ENCODE assay signal across 23 cellular contexts in the genomic region with DNA sequence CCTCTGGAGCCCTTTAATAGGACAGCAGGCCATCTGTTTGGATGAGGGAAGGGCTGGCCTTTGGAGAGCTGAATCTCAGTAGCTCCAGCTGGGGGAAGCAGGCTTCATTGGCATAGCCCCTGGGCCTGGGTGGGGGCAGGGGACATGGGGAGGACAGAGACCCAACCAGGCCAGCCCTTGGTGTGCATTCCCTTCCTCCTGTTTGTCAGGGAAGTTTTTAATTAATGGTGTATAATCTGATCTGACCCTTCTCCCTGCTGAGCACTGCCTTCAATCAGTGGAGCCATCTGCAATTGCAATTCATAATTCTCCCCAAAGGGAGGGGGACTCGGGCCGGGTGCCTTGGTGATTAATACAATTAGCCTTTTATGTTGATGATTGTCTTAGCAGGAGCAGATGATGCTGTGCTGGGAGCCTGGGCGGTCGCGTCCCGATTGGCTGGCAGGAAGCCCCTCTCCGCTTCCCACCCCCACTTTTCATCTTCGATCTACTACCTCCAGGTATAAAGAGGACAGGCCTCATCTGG. TPM values are rescaled to one million over a fixed set of nuclear protein-coding genes. Genes with fewer than 3 reads are reported as not detected.
A peak's percentile ranks its signal among the peaks of the same experiment; 100 is the strongest.
DNase-seq lines count a peak whose midpoint lies in the region; ATAC-seq, FAIRE-seq and TF ChIP-seq lines count a peak whose summit lies in the region.
"Had no signal": no experiment of that assay in that cellular context is flagged by ENCODE, and none has a peak within 500 bp of the region (broad histone marks: within the 10 kb centered on the region; RNA-seq: fewer than 3 reads in every experiment).

No MANE protein-coding gene starts in this region.

- FAIRE-seq in kidney (lab: Jason Lieb, UNC): no peak
- FAIRE-seq in GM12892 (lab: Jason Lieb, UNC): no peak

- no peak overlapping the region for H3K4me3 Mint-ChIP-seq in stimulated activated effector memory CD8-positive, alpha-beta T cell treated with anti-CD3 and anti-CD28 coated beads, Interleukin-12 subunit alpha, Interleukin-12 subunit beta, amount 100 ng/mL, for 72 hours
- no peak overlapping the region for H3K4me3 Mint-ChIP-seq in progenitor cell of endocrine pancreas (ENCODE audit: low read depth)
- H3K4me3 Mint-ChIP-seq: activated CD4-positive, alpha-beta memory T cell treated with anti-CD3 and anti-CD28 coated beads for 36 hours; activated T-cell treated with anti-CD3 and anti-CD28 coated beads, Interleukin-2, amount 50 U/mL, for 4 hours had no signal

- intact Hi-C loops in kidney (cut with DNase I): no loop called here

- no peaks in the 10 kb centered on the region for H3K4me1 Mint-ChIP-seq in stimulated activated effector memory CD8-positive, alpha-beta T cell treated with anti-CD3 and anti-CD28 coated beads, Interleukin-12 subunit alpha, Interleukin-12 subunit beta, amount 100 ng/mL, for 72 hours
- peaks cover 28% of the 10 kb centered on the region for H3K4me1 Mint-ChIP-seq in progenitor cell of endocrine pancreas (ENCODE audit: low read depth)

- peaks cover 6% of the 10 kb centered on the region for H3K36me3 Mint-ChIP-seq in stimulated activated effector memory CD8-positive, alpha-beta T cell treated with anti-CD3 and anti-CD28 coated beads, Interleukin-12 subunit alpha, Interleukin-12 subunit beta, amount 100 ng/mL, for 72 hours
- no peaks in the 10 kb centered on the region for H3K36me3 Mint-ChIP-seq in progenitor cell of endocrine pancreas (ENCODE audit: insufficient read depth)
- H3K36me3 Mint-ChIP-seq: activated CD4-positive, alpha-beta memory T cell treated with anti-CD3 and anti-CD28 coated beads for 36 hours had no signal

- H3K9ac ChIP-seq in kidney (ENCODE audit: low read length in 2 of 2): no peak overlapping the region

- no peaks in the 10 kb centered on the region for H3K36me3 ChIP-seq in kidney (ENCODE audit: control insufficient read depth in 1 of 2, insufficient read depth in 2 of 2, low read length in 2 of 2)
- H3K36me3 ChIP-seq: spleen, transverse colon had no signal

- no peak overlapping the region for H3K4me3 ChIP-seq in kidney (ENCODE audit: low read length in 2 of 2)
- H3K4me3 ChIP-seq: spleen, transverse colon had no signal

- peak overlapping the region; percentile 90 for H3K27ac ChIP-seq in angular gyrus (ENCODE audit: low read depth, low read length)
- H3K27ac ChIP-seq in kidney (ENCODE audit: low read depth in 2 of 2, low read length in 2 of 2): peak overlapping the region; percentile 41 to 43
- H3K27ac ChIP-seq: 22Rv1, spleen, transverse colon, VCaP had no signal

- no peak for TF ChIP-seq POLR2A in GM12892 (IDR thresholded peaks at IDR 0.05; ENCODE audit: low read depth, low read length)

- H3K27me3 Mint-ChIP-seq in progenitor cell of endocrine pancreas: peaks cover 7% of the 10 kb centered on the region
- H3K27me3 Mint-ChIP-seq: activated CD4-positive, alpha-beta memory T cell treated with anti-CD3 and anti-CD28 coated beads for 36 hours had no signal

- ATAC-seq in stimulated activated effector memory CD8-positive, alpha-beta T cell treated with anti-CD3 and anti-CD28 coated beads, Interleukin-12 subunit alpha, Interleukin-12 subunit beta, amount 100 ng/mL, for 72 hours: no peak
- no peak for ATAC-seq in GM19452 (IDR thresholded peaks at IDR 0.05; ENCODE audit: unreplicated experiment)
- ATAC-seq: activated T-cell treated with anti-CD3 and anti-CD28 coated beads, Interleukin-2, amount 50 U/mL, for 4 hours; left ventricle myocardium superior had no signal

- TF ChIP-seq CTCF in kidney (IDR thresholded peaks at IDR 0.05; ENCODE audit: borderline replicate concordance, extremely low read depth, insufficient read depth) (no peak), progenitor cell of endocrine pancreas (IDR thresholded peaks at IDR 0.05; ENCODE audit: unreplicated experiment) (no peak)

- peak overlapping the region; percentile 44 for H3K27ac Mint-ChIP-seq in stimulated activated effector memory CD8-positive, alpha-beta T cell treated with anti-CD3 and anti-CD28 coated beads, Interleukin-12 subunit alpha, Interleukin-12 subunit beta, amount 100 ng/mL, for 72 hours
- no peak overlapping the region for H3K27ac Mint-ChIP-seq in progenitor cell of endocrine pancreas
- H3K27ac Mint-ChIP-seq: activated CD4-positive, alpha-beta memory T cell treated with anti-CD3 and anti-CD28 coated beads for 36 hours had no signal

- peaks cover 14 to 25% of the 10 kb centered on the region in 2 donors for H3K4me1 ChIP-seq in kidney (ENCODE audit: control insufficient read depth in 1 of 2, insufficient read depth in 1 of 2, low read depth in 1 of 2, low read length in 2 of 2)

- H3K9me3 ChIP-seq in kidney (ENCODE audit: control insufficient read depth in 1 of 2, low read length in 2 of 2): no peaks in the 10 kb centered on the region
- H3K9me3 ChIP-seq: spleen, transverse colon had no signal

- H3K9me3 Mint-ChIP-seq in stimulated activated effector memory CD8-positive, alpha-beta T cell treated with anti-CD3 and anti-CD28 coated beads, Interleukin-12 subunit alpha, Interleukin-12 subunit beta, amount 100 ng/mL, for 72 hours: no peaks in the 10 kb centered on the region
- H3K9me3 Mint-ChIP-seq in progenitor cell of endocrine pancreas (ENCODE audit: low read depth): no peaks in the 10 kb centered on the region
- H3K9me3 Mint-ChIP-seq: activated CD4-positive, alpha-beta memory T cell treated with anti-CD3 and anti-CD28 coated beads for 36 hours; activated T-cell treated with anti-CD3 and anti-CD28 coated beads, Interleukin-2, amount 50 U/mL, for 4 hours had no signal

- DNase-seq in DMS 273 (lab: John Stamatoyannopoulos, UW; ENCODE audit: unreplicated experiment) (peak; percentile 67), DMS 273 treated with DMSO at 0.1 percent for 48 hours (lab: John Stamatoyannopoulos, UW) (no peak), kidney (no peak), GM12892 (ENCODE audit: insufficient read length) (no peak), progenitor cell of endocrine pancreas (ENCODE audit: low spot score, unreplicated experiment) (no peak)
- DNase-seq in stimulated activated effector memory CD8-positive, alpha-beta T cell treated with anti-CD3 and anti-CD28 coated beads, Interleukin-12 subunit alpha, Interleukin-12 subunit beta, amount 100 ng/mL, for 72 hours (ENCODE audit: low spot score in 2 of 2): no peak
- DNase-seq: activated CD4-positive, alpha-beta memory T cell treated with anti-CD3 and anti-CD28 coated beads for 36 hours; activated T-cell treated with anti-CD3 and anti-CD28 coated beads, Interleukin-2, amount 50 U/mL, for 4 hours; central memory CD4-positive, alpha-beta T cell; DMS153; KBM-7; left ventricle myocardium superior; RPMI8226; spleen; T-helper 1 cell; transverse colon had no signal

RNA-seq across cellular contexts. Expression of gene AQP6, which starts 6.4 kb away (rescaled TPM):
- total RNA-seq in kidney (12.0 TPM), progenitor cell of endocrine pancreas (0.29 TPM in 1 of 2 replicates, not detected in the other)
- polyA plus RNA-seq in kidney (ENCODE audit: insufficient read depth, low read depth, low replicate concordance): 74.1 TPM
- not detected for polyA plus RNA-seq in GM12892 (2012; ENCODE audit: missing spikeins)
- total RNA-seq: activated CD4-positive, alpha-beta memory T cell treated with anti-CD3 and anti-CD28 coated beads for 36 hours; activated T-cell treated with anti-CD3 and anti-CD28 coated beads, Interleukin-2, amount 50 U/mL, for 4 hours; left ventricle myocardium superior had no signal
- polyA plus RNA-seq: BJ had no signal

RNA-seq across cellular contexts. Expression of gene AQP5, which starts 17.5 kb away (rescaled TPM):
- 0.91 TPM for total RNA-seq in kidney
- 0.99 TPM for polyA plus RNA-seq in kidney (ENCODE audit: insufficient read depth, low read depth, low replicate concordance)
- not detected for polyA plus RNA-seq in GM12892 (2012; ENCODE audit: missing spikeins)
- total RNA-seq in progenitor cell of endocrine pancreas: 1.8 and 2.0 TPM in 2 replicates
- total RNA-seq: activated CD4-positive, alpha-beta memory T cell treated with anti-CD3 and anti-CD28 coated beads for 36 hours; activated T-cell treated with anti-CD3 and anti-CD28 coated beads, Interleukin-2, amount 50 U/mL, for 4 hours; H4; posterior vena cava; transverse colon had no signal
- polyA plus RNA-seq: BJ had no signal

RNA-seq across cellular contexts. Expression of gene AQP2, which starts 28.6 kb away (rescaled TPM):
- 122 TPM for total RNA-seq in kidney
- 666 TPM for polyA plus RNA-seq in kidney (ENCODE audit: insufficient read depth, low read depth, low replicate concordance)
- polyA plus RNA-seq in GM12892 (2012; ENCODE audit: missing spikeins): not detected
- 0.29 and 1.0 TPM in 2 replicates for total RNA-seq in progenitor cell of endocrine pancreas
- total RNA-seq: activated CD4-positive, alpha-beta memory T cell treated with anti-CD3 and anti-CD28 coated beads for 36 hours; activated T-cell treated with anti-CD3 and anti-CD28 coated beads, Interleukin-2, amount 50 U/mL, for 4 hours; H4; left ventricle myocardium superior; spleen; transverse colon had no signal
- polyA plus RNA-seq: BJ, spleen had no signal

RNA-seq across cellular contexts. Expression of gene RACGAP1, which starts 46.2 kb away (rescaled TPM):
- 7.7 TPM for total RNA-seq in kidney
- polyA plus RNA-seq in kidney (ENCODE audit: insufficient read depth, low read depth, low replicate concordance): 5.0 TPM
- polyA plus RNA-seq in GM12892 (2012; ENCODE audit: missing spikeins): 41.6 TPM
- 40.0 and 42.1 TPM in 2 replicates for total RNA-seq in progenitor cell of endocrine pancreas

Comparison
In these comparisons a context has a peak if more than half of its experiments do, and no peak if none do; other contexts are left out.
1. RNA of gene AQP6, which starts 6.4 kb away (total RNA-seq): 12.0 TPM in kidney (single experiment); 0.29 TPM in progenitor cell of endocrine pancreas; every median in the first group is over 10 times any median in the second.
2. RNA of gene AQP2, which starts 28.6 kb away (total RNA-seq): 122 TPM in kidney (single experiment); 0.29 to 1.0 TPM in progenitor cell of endocrine pancreas; every median in the first group is over 10 times any median in the second.